In the genomic region with DNA sequence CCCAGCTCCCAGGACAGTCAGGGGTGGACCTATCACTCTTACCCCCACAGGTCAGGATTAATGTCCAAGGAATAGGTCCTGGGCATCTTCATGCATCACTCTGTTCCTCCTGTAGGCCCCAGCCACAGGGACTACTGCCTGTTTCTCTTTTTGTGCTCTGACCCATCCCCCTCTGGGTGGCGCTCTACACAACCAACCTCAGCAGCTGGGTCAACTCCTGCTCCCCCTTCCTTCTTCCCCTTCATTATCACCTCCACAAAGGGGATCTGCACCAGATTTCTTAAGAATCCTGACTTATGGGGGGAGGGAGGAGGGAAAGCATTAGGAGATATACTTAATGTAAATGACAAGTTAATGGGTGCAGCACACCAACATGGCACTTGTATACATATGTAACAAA, we compare ENCODE assay signal across 1 cellular context.
TF ChIP-seq lines count a peak whose summit lies in the region.

No MANE protein-coding gene starts in this region.

TF ChIP-seq in K562, 482 proteins besides CTCF, POLR2A, EP300 and RAD21 (continued from another document):
- peak in 1 of 2 experiments; percentile 57; a peak in 1 of 3 replicates for TF ChIP-seq CBX3 (IDR thresholded peaks at IDR 0.05; ENCODE audit: borderline replicate concordance in 1 of 2, low read length in 2 of 2)
- peak; percentile 41 for TF ChIP-seq DACH1 (IDR thresholded peaks at IDR 0.05; ENCODE audit: partially characterized antibody)
- peak; percentile 45 for TF ChIP-seq ZFX (CRISPR knock-in tag; IDR thresholded peaks at IDR 0.05)
- peak; percentile 34; the same call in 1 of the 2 replicates for TF ChIP-seq SMARCC2 (IDR thresholded peaks at IDR 0.05; ENCODE audit: low read depth)
- TF ChIP-seq, protein P1, sequence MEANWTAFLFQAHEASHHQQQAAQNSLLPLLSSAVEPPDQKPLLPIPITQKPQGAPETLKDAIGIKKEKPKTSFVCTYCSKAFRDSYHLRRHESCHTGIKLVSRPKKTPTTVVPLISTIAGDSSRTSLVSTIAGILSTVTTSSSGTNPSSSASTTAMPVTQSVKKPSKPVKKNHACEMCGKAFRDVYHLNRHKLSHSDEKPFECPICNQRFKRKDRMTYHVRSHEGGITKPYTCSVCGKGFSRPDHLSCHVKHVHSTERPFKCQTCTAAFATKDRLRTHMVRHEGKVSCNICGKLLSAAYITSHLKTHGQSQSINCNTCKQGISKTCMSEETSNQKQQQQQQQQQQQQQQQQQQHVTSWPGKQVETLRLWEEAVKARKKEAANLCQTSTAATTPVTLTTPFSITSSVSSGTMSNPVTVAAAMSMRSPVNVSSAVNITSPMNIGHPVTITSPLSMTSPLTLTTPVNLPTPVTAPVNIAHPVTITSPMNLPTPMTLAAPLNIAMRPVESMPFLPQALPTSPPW (CRISPR knock-in tag; IDR thresholded peaks at IDR 0.05) = peak; percentile 45
- no peak for TF ChIP-seq ZNF232 (CRISPR knock-in tag; IDR thresholded peaks at IDR 0.05)
- TF ChIP-seq, protein P2, sequence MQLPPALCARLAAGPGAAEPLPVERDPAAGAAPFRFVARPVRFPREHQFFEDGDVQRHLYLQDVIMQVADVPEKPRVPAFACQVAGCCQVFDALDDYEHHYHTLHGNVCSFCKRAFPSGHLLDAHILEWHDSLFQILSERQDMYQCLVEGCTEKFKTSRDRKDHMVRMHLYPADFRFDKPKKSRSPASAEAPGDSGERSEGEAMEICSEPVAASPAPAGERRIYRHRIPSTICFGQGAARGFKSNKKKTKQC (CRISPR knock-in tag; IDR thresholded peaks at IDR 0.05) = 0 out of 2 replicates have a peak, but pooled peaks have one; percentile 31
- TF ChIP-seq CBFA2T3 (IDR thresholded peaks at IDR 0.05) = peak; percentile 32; the same call in 1 of the 2 replicates
- TF ChIP-seq ATF7 (IDR thresholded peaks at IDR 0.05) = 0 out of 2 replicates have a peak, but pooled peaks have one; percentile 14
